27 cellular contexts compared by ENCODE assay signal in the genomic region with DNA sequence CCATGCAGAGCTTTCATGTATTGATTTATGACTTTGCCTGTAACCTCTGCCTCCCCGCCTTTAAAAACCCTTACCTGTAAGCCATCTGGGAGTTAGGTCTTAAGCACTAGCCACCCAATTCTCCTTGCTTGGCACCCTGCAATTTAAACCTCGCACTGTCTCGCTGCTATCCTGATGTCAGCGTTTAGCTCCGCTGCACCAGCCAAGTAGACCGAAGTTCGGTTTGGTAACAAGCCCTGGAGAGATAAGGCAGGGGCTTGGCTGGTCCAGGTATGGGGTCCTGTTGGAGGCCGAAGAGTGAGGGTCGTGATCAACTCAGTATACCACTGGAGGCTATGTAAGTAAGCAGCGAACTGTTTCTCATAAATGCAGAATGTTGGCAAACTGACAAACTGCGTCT.
DNase-seq lines count a peak whose midpoint lies in the region; ATAC-seq and TF ChIP-seq lines count a peak whose summit lies in the region.
"Had no signal": no experiment of that assay in that cellular context is flagged by ENCODE, and none has a peak within 500 bp of the region (broad histone marks: within the 10 kb centered on the region; RNA-seq: fewer than 3 reads in every experiment).

No MANE protein-coding gene starts in this region.

- ATAC-seq in GM21723 (IDR thresholded peaks at IDR 0.05; ENCODE audit: unreplicated experiment) = no peak
- ATAC-seq: GM23338, PC-3, T-helper 17 cell had no signal

- H3K27me3 Mint-ChIP-seq in endodermal cell (ENCODE audit: insufficient read depth) (peaks cover 17% of the 10 kb centered on the region), nephron (ENCODE audit: low read depth) (peaks cover 12% of the 10 kb centered on the region)
- H3K27me3 Mint-ChIP-seq: CD8-positive, alpha-beta memory T cell; IgD-negative memory B cell; T-helper 17 cell had no signal

- H3K9me3 ChIP-seq in BLaER1 = no peaks in the 10 kb centered on the region
- H3K9me3 ChIP-seq in OCI-LY1 (ENCODE audit: low read length) = no peaks in the 10 kb centered on the region
- H3K9me3 ChIP-seq in endodermal cell (ENCODE audit: control insufficient read depth, low read length) = no peaks in the 10 kb centered on the region
- H3K9me3 ChIP-seq: SK-N-SH had no signal

- H3F3A ChIP-seq in OCI-LY1 (ENCODE audit: insufficient read depth, low read length) = no peaks in the 10 kb centered on the region

- H3K4me3 Mint-ChIP-seq in endodermal cell (no peak overlapping the region), nephron (peak overlapping the region in 1 of 3 experiments; percentile 17)
- H3K4me3 Mint-ChIP-seq: CD8-positive, alpha-beta memory T cell; GM23338; IgD-negative memory B cell; T-helper 17 cell had no signal

- peak overlapping the region; percentile 21 for H3K27ac Mint-ChIP-seq in endodermal cell
- H3K27ac Mint-ChIP-seq in nephron = peak overlapping the region; percentile 43 to 73 (median 71)
- H3K27ac Mint-ChIP-seq: GM23338, T-helper 17 cell had no signal

- H3K27me3 ChIP-seq in BLaER1 (no peaks in the 10 kb centered on the region), OCI-LY1 (ENCODE audit: insufficient read depth, low read length) (no peaks in the 10 kb centered on the region), endodermal cell (ENCODE audit: control insufficient read depth, insufficient read depth, low read length, poor library complexity, severe bottlenecking) (no peaks in the 10 kb centered on the region)

- H3K9me2 ChIP-seq in OCI-LY1 (ENCODE audit: low read depth, low read length) = no peaks in the 10 kb centered on the region
- H3K9me2 ChIP-seq: SK-N-SH had no signal

- H3K9ac ChIP-seq in BLaER1 = no peak overlapping the region
- H3K9ac ChIP-seq in OCI-LY1 (ENCODE audit: low read length) = peak overlapping the region; percentile 16; the same call in 1 of the 2 replicates
- H3K9ac ChIP-seq in endodermal cell (ENCODE audit: extremely low read depth, low read length, poor library complexity, severe bottlenecking) = no peak overlapping the region
- H3K9ac ChIP-seq: SK-N-SH had no signal

- H3K9me3 Mint-ChIP-seq in endodermal cell (no peaks in the 10 kb centered on the region), nephron (no peaks in the 10 kb centered on the region)
- H3K9me3 Mint-ChIP-seq: CD8-positive, alpha-beta memory T cell; GM23338; IgD-negative memory B cell had no signal

- DNase-seq in endodermal cell = no peak
- DNase-seq in Ammon's horn (ENCODE audit: low spot score) = no peak
- DNase-seq in NCI-H345 (lab: John Stamatoyannopoulos, UW) = no peak
- DNase-seq in COLO829 (ENCODE audit: low spot score) = no peak
- DNase-seq: 8988T; ACHN; Calu3; CD8-positive, alpha-beta memory T cell; DMS153; HCEC 1CT; Karpas-422; NCI-H1105; NCI-H1436 treated with DMSO at 0.1 percent for 48 hours; NCI-H1930; NCI-H510A; NCI-H69; PC-3; SK-N-SH; SW 1271; T-helper 17 cell had no signal

- H4K20me1 ChIP-seq in BLaER1 (peaks cover 100% of the 10 kb centered on the region), OCI-LY1 (ENCODE audit: insufficient read depth, low read length) (no peaks in the 10 kb centered on the region)

- peaks cover 100% of the 10 kb centered on the region for H3K4me1 ChIP-seq in BLaER1
- H3K4me1 ChIP-seq in OCI-LY1 (ENCODE audit: insufficient read depth, low read length, severe bottlenecking) = peaks cover 100% of the 10 kb centered on the region
- H3K4me1 ChIP-seq in endodermal cell (ENCODE audit: control insufficient read depth, insufficient read depth, low read length) = peaks cover 3% of the 10 kb centered on the region

- H3K4me1 Mint-ChIP-seq in endodermal cell (peaks cover 13% of the 10 kb centered on the region), nephron (peaks cover 72% of the 10 kb centered on the region)

- WGBS in endodermal cell (ENCODE audit: insufficient coverage in 1 of 2, insufficient read length in 1 of 2), 2 experiments = 92 to 97% methylated on average over 11 of the region's 11 CpGs

- H3K27ac ChIP-seq in BLaER1 (peak overlapping the region; percentile 58; the same call in 1 of the 2 replicates), OCI-LY1 (ENCODE audit: low read depth, low read length, poor library complexity, severe bottlenecking) (peak overlapping the region; percentile 99), endodermal cell (ENCODE audit: low read depth, low read length) (no peak overlapping the region)
- H3K27ac ChIP-seq: C4-2B had no signal

- H3K36me3 ChIP-seq in BLaER1 (peaks cover 83% of the 10 kb centered on the region), OCI-LY1 (ENCODE audit: insufficient read depth, low read length) (no peaks in the 10 kb centered on the region), endodermal cell (ENCODE audit: control insufficient read depth, insufficient read depth, low read length) (no peaks in the 10 kb centered on the region)

- H3K4me3 ChIP-seq in BLaER1 = no peak overlapping the region
- no peak overlapping the region for H3K4me3 ChIP-seq in OCI-LY1 (ENCODE audit: low read depth, low read length, poor library complexity, severe bottlenecking)
- no peak overlapping the region for H3K4me3 ChIP-seq in endodermal cell (ENCODE audit: low read length)
- H3K4me3 ChIP-seq: GM23338 had no signal

- H3K4me2 ChIP-seq in BLaER1 = peak overlapping the region; percentile 91
- H3K4me2 ChIP-seq in OCI-LY1 (ENCODE audit: low read length) = no peak overlapping the region
- H3K4me2 ChIP-seq: GM23338, SK-N-SH had no signal

- H2AFZ ChIP-seq in OCI-LY1 (ENCODE audit: low read length) = no peak overlapping the region
- H2AFZ ChIP-seq: GM23338 had no signal

- TF ChIP-seq CTCF in OCI-LY1 (IDR thresholded peaks at IDR 0.05; ENCODE audit: low read length) (no peak), endodermal cell (conservative IDR thresholded peaks at IDR 0.05) (no peak), nephron (IDR thresholded peaks at IDR 0.05; ENCODE audit: unreplicated experiment in 3 of 3) (no peak)

- H3K36me3 Mint-ChIP-seq in endodermal cell (ENCODE audit: low read depth) (peaks cover 2% of the 10 kb centered on the region), nephron (ENCODE audit: low read depth) (no peaks in the 10 kb centered on the region)

- H3K79me2 ChIP-seq in OCI-LY1 (ENCODE audit: insufficient read depth, low read length) = peaks cover 44% of the 10 kb centered on the region
